26 cellular contexts compared by ENCODE assay signal in genomic region chr16:17705847-17706246, GRCh38.
"Had no signal": no experiment of that assay in that cellular context is flagged by ENCODE, and none has a peak within 500 bp of the region (broad histone marks: within the 10 kb centered on the region; RNA-seq: fewer than 3 reads in every experiment).

No MANE protein-coding gene starts in this region.

- DNase-seq: stimulated activated CD4-positive, alpha-beta T cell treated with anti-CD3 and anti-CD28 coated beads, Interleukin-2, amount 100 ng/mL, for 48 hours; stimulated activated CD4-positive, alpha-beta T cell treated with anti-CD3 and anti-CD28 coated beads, Interleukin-4, amount 100 ng/mL, for 1 hour; stimulated activated CD4-positive, alpha-beta T cell treated with anti-CD3 and anti-CD28 coated beads, Interleukin-4, amount 100 ng/mL, for 24 hours; stimulated activated CD4-positive, alpha-beta T cell treated with anti-CD3 and anti-CD28 coated beads, Interleukin-4, amount 100 ng/mL, for 4 hours; stimulated activated CD8-positive, alpha-beta memory T cell treated with anti-CD3 and anti-CD28 coated beads, Interleukin-4, amount 100 ng/mL, for 48 hours; stimulated activated naive B cell treated with anti-CD40 and anti-IgM and Interleukin-4, amounts not matched to agents 10 μg/mL and 1 μg/mL and 100 μg/mL, for 72 hours; stimulated activated naive CD4-positive, alpha-beta T cell; stimulated activated naive CD4-positive, alpha-beta T cell treated with Interleukin-2 at 50 U/mL for 16 hours; stimulated activated naive CD8-positive, alpha-beta T cell treated with anti-CD3 and anti-CD28 coated beads, Interleukin-15, amount 100 ng/mL, for 72 hours; stimulated activated naive CD8-positive, alpha-beta T cell treated with anti-CD3 and anti-CD28 coated beads, Interleukin-15, Interleukin-2, amounts not matched to agents 100 U/mL and 50 U/mL, for 24 hours; stomach; substantia nigra; testis; thyroid gland; tibial artery; transverse colon; trophoblast cell; upper lobe of left lung; upper lobe of right lung; uterus had no signal

- H3K4me3 ChIP-seq: stomach, suprapubic skin, testis, thoracic aorta, thyroid gland, tibial artery, tibial nerve, transverse colon, upper lobe of left lung, upper lobe of right lung, uterus, vagina had no signal

- H3K9me3 ChIP-seq: suprapubic skin, testis, thoracic aorta, thyroid gland, tibial artery, tibial nerve, transverse colon, upper lobe of left lung, upper lobe of right lung, uterus, vagina had no signal

- H3K27ac ChIP-seq: stomach, suprapubic skin, testis, thoracic aorta, thyroid gland, tibial artery, tibial nerve, transverse colon, upper lobe of left lung, upper lobe of right lung, uterus, vagina had no signal

- H3K4me1 ChIP-seq: stomach, suprapubic skin, testis, thyroid gland, tibial artery, tibial nerve, transverse colon, upper lobe of left lung, upper lobe of right lung, uterus, vagina had no signal

- H3K36me3 ChIP-seq: stomach, suprapubic skin, thoracic aorta, thyroid gland, tibial artery, tibial nerve, transverse colon, upper lobe of left lung, upper lobe of right lung, uterus, vagina had no signal

- ATAC-seq: stimulated activated effector memory CD8-positive, alpha-beta T cell treated with anti-CD3 and anti-CD28 coated beads, Interleukin-12 subunit alpha, Interleukin-12 subunit beta, amount 100 ng/mL, for 72 hours; stimulated activated memory B cell treated with anti-CD40 and anti-IgM and Interleukin-4, amounts not matched to agents 10 μg/mL and 1 μg/mL and 100 μg/mL, for 72 hours; stimulated activated naive B cell treated with anti-CD40 and anti-IgM and Interleukin-4, amounts not matched to agents 10 μg/mL and 1 μg/mL and 100 μg/mL, for 72 hours; stimulated activated naive CD8-positive, alpha-beta T cell treated with anti-CD3 and anti-CD28 coated beads, Interleukin-15, amount 100 ng/mL, for 72 hours; stimulated activated naive CD8-positive, alpha-beta T cell treated with anti-CD3 and anti-CD28 coated beads, Interleukin-15, Interleukin-2, amounts not matched to agents 100 U/mL and 50 U/mL, for 24 hours; upper lobe of right lung had no signal

- H3K27me3 ChIP-seq: stomach, suprapubic skin, testis, thyroid gland, tibial artery, tibial nerve, transverse colon, upper lobe of left lung, upper lobe of right lung, uterus, vagina had no signal
